In genomic region chr20:3010985-3011723, GRCh38 we compare ENCODE assay signal across 13 cellular contexts. TPM values are rescaled to one million over a fixed set of nuclear protein-coding genes. Genes with fewer than 3 reads are reported as not detected.
DNase-seq lines count a peak whose midpoint lies in the region; ATAC-seq lines count a peak whose summit lies in the region.
"Had no signal": no experiment of that assay in that cellular context is flagged by ENCODE, and none has a peak within 500 bp of the region (broad histone marks: within the 10 kb centered on the region; RNA-seq: fewer than 3 reads in every experiment).

No MANE protein-coding gene starts in this region.

- CTCF ChIA-PET in activated CD8-positive, alpha-beta T cell treated with anti-CD3 and anti-CD28 coated beads, Interleukin-2, amount 10 ng/mL, durations not matched to agents 7 days and 5 days (lab: Charles Lee), result interaction anchor here (1.0 to 1.5 kb wide), 2 partner anchors 16 to 269 kb away, joined by 3 to 7 read pairs; no protein-coding TSS in a partner anchor

- no peaks in the 10 kb centered on the region for H3K27me3 Mint-ChIP-seq in activated CD8-positive, alpha-beta T cell treated with anti-CD3 and anti-CD28 coated beads, Interleukin-2, amount 10 ng/mL, durations not matched to agents 7 days and 5 days (ENCODE audit: low read depth)

- H3K9me3 Mint-ChIP-seq in activated CD8-positive, alpha-beta T cell treated with anti-CD3 and anti-CD28 coated beads, Interleukin-2, amount 10 ng/mL, durations not matched to agents 7 days and 5 days (ENCODE audit: insufficient read depth), result no peaks in the 10 kb centered on the region

- H3K4me1 Mint-ChIP-seq in activated CD8-positive, alpha-beta T cell treated with anti-CD3 and anti-CD28 coated beads, Interleukin-2, amount 10 ng/mL, durations not matched to agents 7 days and 5 days (ENCODE audit: low read depth), result peaks cover 12% of the 10 kb centered on the region

- peak; percentile 39 for ATAC-seq in activated CD8-positive, alpha-beta T cell treated with anti-CD3 and anti-CD28 coated beads, Interleukin-2, amount 10 ng/mL, durations not matched to agents 7 days and 5 days
- ATAC-seq in HG02642 (IDR thresholded peaks at IDR 0.05; ENCODE audit: poor library complexity, unreplicated experiment), result no peak
- ATAC-seq in GM19324 (IDR thresholded peaks at IDR 0.05; ENCODE audit: low FRiP score, unreplicated experiment), result no peak
- no peak for ATAC-seq in GM18858 (IDR thresholded peaks at IDR 0.05; ENCODE audit: unreplicated experiment)

- peak; percentile 59 for DNase-seq in AG20443 (ENCODE audit: low spot score)
- peak; percentile 13 for DNase-seq in GM04504 (ENCODE audit: low read depth)
- DNase-seq in activated CD8-positive, alpha-beta T cell treated with anti-CD3 and anti-CD28 coated beads, Interleukin-2, amount 10 ng/mL, durations not matched to agents 7 days and 5 days, result no peak
- DNase-seq in glomerular visceral epithelial cell (ENCODE audit: extremely low spot score), result peak; percentile 63
- no peak for DNase-seq in NCI-H1105 (lab: John Stamatoyannopoulos, UW)
- DNase-seq: adrenal gland, GDM1, KG1, NCI-H748 treated with DMSO at 0.1 percent for 48 hours had no signal

- POLR2A ChIA-PET in activated CD8-positive, alpha-beta T cell treated with anti-CD3 and anti-CD28 coated beads, Interleukin-2, amount 10 ng/mL, durations not matched to agents 7 days and 5 days (lab: Charles Lee), result interaction anchor here (0.7 kb wide), 1 partner anchor 228 kb away, joined by 3 read pairs; the partner anchor contains the start of gene SLC4A11

- peak overlapping the region; percentile 23 for H3K27ac Mint-ChIP-seq in activated CD8-positive, alpha-beta T cell treated with anti-CD3 and anti-CD28 coated beads, Interleukin-2, amount 10 ng/mL, durations not matched to agents 7 days and 5 days

- H3K36me3 Mint-ChIP-seq in activated CD8-positive, alpha-beta T cell treated with anti-CD3 and anti-CD28 coated beads, Interleukin-2, amount 10 ng/mL, durations not matched to agents 7 days and 5 days (ENCODE audit: low read depth), result peaks cover 42% of the 10 kb centered on the region

- no peak overlapping the region for H3K4me3 Mint-ChIP-seq in activated CD8-positive, alpha-beta T cell treated with anti-CD3 and anti-CD28 coated beads, Interleukin-2, amount 10 ng/mL, durations not matched to agents 7 days and 5 days

RNA-seq across cellular contexts. Expression of gene GNRH2, which starts 32.3 kb away (rescaled TPM):
- total RNA-seq in activated CD8-positive, alpha-beta T cell treated with anti-CD3 and anti-CD28 coated beads, Interleukin-2, amount 10 ng/mL, durations not matched to agents 7 days and 5 days, result 1 to 10 TPM; 1.5 to 1.7 TPM
- total RNA-seq: thoracic aorta had no signal

RNA-seq across cellular contexts. Expression of gene MRPS26, which starts 34.7 kb away (rescaled TPM):
- total RNA-seq in activated CD8-positive, alpha-beta T cell treated with anti-CD3 and anti-CD28 coated beads, Interleukin-2, amount 10 ng/mL, durations not matched to agents 7 days and 5 days, result 10 to 100 TPM; 37.4 to 38.9 TPM

Comparison
In these comparisons a context has a peak if more than half of its experiments do, and no peak if none do; other contexts are left out.
1. DNase-seq: peak in AG20443 (single experiment), GM04504 (single experiment) and glomerular visceral epithelial cell (single experiment); none in activated CD8-positive, alpha-beta T cell treated with anti-CD3 and anti-CD28 coated beads, Interleukin-2, amount 10 ng/mL, durations not matched to agents 7 days and 5 days (single experiment) and NCI-H1105 (single experiment).